Comparison of ENCODE assay signal across 15 cellular contexts in the genomic region with DNA sequence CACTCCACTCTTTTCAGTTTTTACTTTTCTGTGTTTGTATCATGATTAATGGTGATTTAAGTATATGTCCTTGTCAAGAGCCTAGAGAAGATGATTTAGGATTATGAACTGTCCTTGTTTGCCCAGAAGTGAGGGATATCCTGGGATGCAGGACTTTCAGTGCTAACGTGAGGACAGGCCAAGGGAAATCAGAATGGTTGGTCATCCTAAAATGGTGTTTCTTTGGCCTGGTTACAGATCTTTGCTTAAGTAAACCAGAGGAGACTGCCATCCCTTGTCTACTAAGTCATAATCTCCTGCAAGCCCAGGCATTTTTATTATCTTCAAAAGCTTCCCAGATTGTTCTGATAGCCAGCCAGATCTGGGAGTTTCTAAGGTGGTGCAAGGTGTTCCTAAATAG. TPM values are rescaled to one million over a fixed set of nuclear protein-coding genes. Genes with fewer than 3 reads are reported as not detected.
"Had no signal": no experiment of that assay in that cellular context is flagged by ENCODE, and none has a peak within 500 bp of the region (broad histone marks: within the 10 kb centered on the region; RNA-seq: fewer than 3 reads in every experiment).

No MANE protein-coding gene starts in this region.

- H3K27ac ChIP-seq: epithelial cell of prostate had no signal

- ATAC-seq: activated CD8-positive, alpha-beta T cell treated with anti-CD3 and anti-CD28 coated beads, Interleukin-2, amount 10 ng/mL, durations not matched to agents 7 days and 5 days; activated T-cell treated with anti-CD3 and anti-CD28 coated beads, Interleukin-2, amount 50 U/mL, for 72 hours; effector memory CD8-positive, alpha-beta T cell; sciatic nerve; stimulated activated effector memory CD8-positive, alpha-beta T cell treated with anti-CD3 and anti-CD28 coated beads, Interleukin-12 subunit alpha, Interleukin-12 subunit beta, amount 100 ng/mL, for 72 hours had no signal

- DNase-seq: activated B cell treated with CpG ODN at 0.5 μM for 24 hours; activated CD4-positive, alpha-beta T cell treated with anti-CD3 and anti-CD28 coated beads, Interleukin-2, amount 10 ng/mL, durations not matched to agents 24 days and 14 days; activated CD8-positive, alpha-beta memory T cell treated with anti-CD3 and anti-CD28 coated beads, Interleukin-2, amount 50 U/mL, for 4 hours; activated CD8-positive, alpha-beta T cell treated with anti-CD3 and anti-CD28 coated beads, Interleukin-2, amount 10 ng/mL, durations not matched to agents 7 days and 5 days; activated gamma-delta T cell treated with Interleukin-2 at 50 U/mL for 16 hours; activated naive CD8-positive, alpha-beta T cell treated with anti-CD3 and anti-CD28 coated beads for 36 hours; activated T-cell treated with anti-CD3 and anti-CD28 coated beads, Interleukin-2, amount 50 U/mL, for 72 hours; effector memory CD8-positive, alpha-beta T cell; hippocampal formation; mesendoderm; nucleus accumbens; T-helper 2 cell had no signal

RNA-seq across cellular contexts. Expression of a gene that starts 22.3 kb away (rescaled TPM):
- total RNA-seq: activated B cell treated with CpG ODN at 0.5 μM for 24 hours had no signal
